Comparison of ENCODE assay signal across 18 cellular contexts in the genomic region with DNA sequence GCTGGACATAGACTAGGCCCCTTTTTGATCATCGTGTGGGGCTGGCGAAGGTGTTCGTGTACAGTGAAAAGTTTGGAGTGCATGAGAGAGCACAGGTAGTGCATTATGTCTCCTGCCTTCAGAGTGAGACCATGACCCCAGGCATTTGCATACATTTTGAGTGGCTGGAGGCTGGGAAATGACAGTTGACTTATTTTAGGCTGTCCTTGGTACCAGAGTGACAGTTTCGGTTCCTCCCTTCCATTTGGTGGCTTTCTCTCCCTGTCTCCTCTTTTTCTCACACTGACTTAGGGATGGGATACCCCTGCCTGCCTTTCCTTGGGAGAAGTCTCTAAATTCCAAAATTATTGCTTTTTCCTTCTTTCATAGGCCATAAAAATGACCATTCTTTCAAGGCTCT. TPM values are rescaled to one million over a fixed set of nuclear protein-coding genes. Genes with fewer than 3 reads are reported as not detected.
DNase-seq lines count a peak whose midpoint lies in the region; ATAC-seq and TF ChIP-seq lines count a peak whose summit lies in the region.
"Had no signal": no experiment of that assay in that cellular context is flagged by ENCODE, and none has a peak within 500 bp of the region (broad histone marks: within the 10 kb centered on the region; RNA-seq: fewer than 3 reads in every experiment).

No MANE protein-coding gene starts in this region.

- H3K9me3 ChIP-seq in BE2C = no peaks in the 10 kb centered on the region
- H3K9me3 ChIP-seq: psoas muscle had no signal

- ATAC-seq in GM18517 (IDR thresholded peaks at IDR 0.05; ENCODE audit: unreplicated experiment) (peak; percentile 55), GM21390 (IDR thresholded peaks at IDR 0.05; ENCODE audit: unreplicated experiment) (peak; percentile 84), HG03045 (IDR thresholded peaks at IDR 0.05; ENCODE audit: unreplicated experiment) (peak; percentile 81), esophagus mucosa (no peak)
- ATAC-seq: psoas muscle; stimulated activated naive CD8-positive, alpha-beta T cell treated with anti-CD3 and anti-CD28 coated beads, Interleukin-15, amount 100 ng/mL, for 72 hours had no signal

- peak; percentile 82 for DNase-seq in NOMO-1 treated with DMSO at 0.1 percent for 48 hours (lab: John Stamatoyannopoulos, UW; ENCODE audit: unreplicated experiment)
- DNase-seq in NCI-H128 (lab: John Stamatoyannopoulos, UW; ENCODE audit: unreplicated experiment) = no peak
- no peak for DNase-seq in BE2C
- no peak for DNase-seq in dedifferentiated amniotic fluid mesenchymal stem cell (ENCODE audit: extremely low spot score)
- DNase-seq: activated CD8-positive, alpha-beta memory T cell treated with anti-CD3 and anti-CD28 coated beads, Interleukin-2, amount 50 U/mL, for 4 hours; cortex of kidney; NCI-H446 treated with DMSO at 0.1 percent for 48 hours; psoas muscle; SHP77; stimulated activated naive CD8-positive, alpha-beta T cell treated with anti-CD3 and anti-CD28 coated beads, Interleukin-15, amount 100 ng/mL, for 72 hours; WERI-Rb-1 had no signal

- H3K27me3 ChIP-seq in BE2C = no peaks in the 10 kb centered on the region

- H3K4me1 ChIP-seq in BE2C = no peaks in the 10 kb centered on the region
- H3K4me1 ChIP-seq: psoas muscle had no signal

- no peak for TF ChIP-seq CTCF in BE2C (IDR thresholded peaks at IDR 0.05; ENCODE audit: low read depth, low read length)

- no peaks in the 10 kb centered on the region for H3K36me3 ChIP-seq in BE2C
- H3K36me3 ChIP-seq: WERI-Rb-1 had no signal

- no peak overlapping the region for H3K4me3 ChIP-seq in BE2C (ENCODE audit: low read depth, low read length)
- H3K4me3 ChIP-seq: psoas muscle had no signal

RNA-seq across cellular contexts. Expression of a gene that starts 20.1 kb away (rescaled TPM):
- polyA plus RNA-seq in BE2C (2012; ENCODE audit: insufficient read depth, insufficient read length, low read depth) = not detected
- total RNA-seq in esophagus mucosa = 0.60 TPM
- total RNA-seq: M059J, mononuclear cell, psoas muscle had no signal
- polyA plus RNA-seq: BJ, psoas muscle had no signal

RNA-seq across cellular contexts. Expression of a gene that starts 24.9 kb away (rescaled TPM):
- polyA plus RNA-seq in BE2C (2012; ENCODE audit: insufficient read depth, insufficient read length, low read depth) = not detected
- 281 TPM for total RNA-seq in esophagus mucosa
- total RNA-seq: M059J, mononuclear cell, psoas muscle had no signal
- polyA plus RNA-seq: BJ, psoas muscle had no signal
